Comparison of ENCODE assay signal across 1 cellular context in the genomic region with DNA sequence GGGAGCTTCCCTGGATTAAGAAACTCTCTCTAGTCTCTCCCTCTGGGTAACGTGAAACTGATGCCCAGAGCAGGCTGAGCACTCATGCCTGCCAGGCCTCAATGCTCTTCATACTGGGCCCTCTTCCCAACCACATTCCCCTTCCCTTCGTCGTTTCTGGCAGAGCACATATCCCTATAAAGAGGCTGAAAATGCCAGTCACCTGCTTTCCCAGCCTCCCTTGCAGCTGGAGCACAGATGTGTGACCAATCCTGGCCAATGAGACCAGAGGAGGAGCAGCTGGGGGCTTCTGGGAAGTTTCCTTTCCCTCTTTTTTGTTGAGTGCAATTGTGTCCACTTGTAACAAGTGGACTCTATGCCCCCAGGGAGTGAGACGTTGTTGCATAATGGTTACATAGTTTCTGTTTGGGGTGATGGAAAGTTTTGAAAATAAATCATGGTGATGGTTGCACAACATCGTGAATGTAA.
TF ChIP-seq lines count a peak whose summit lies in the region.

No MANE protein-coding gene starts in this region.

TF ChIP-seq in HCT116, 20 proteins besides CTCF, POLR2A, EP300 and RAD21 (continued from another document):
- no peak for TF ChIP-seq ATF3 (IDR thresholded peaks at IDR 0.05)
- TF ChIP-seq CBX3 (IDR thresholded peaks at IDR 0.05; ENCODE audit: low read depth) = no peak
- no peak for TF ChIP-seq SRF (IDR thresholded peaks at IDR 0.05; ENCODE audit: low read depth)
- TF ChIP-seq, protein P1, sequence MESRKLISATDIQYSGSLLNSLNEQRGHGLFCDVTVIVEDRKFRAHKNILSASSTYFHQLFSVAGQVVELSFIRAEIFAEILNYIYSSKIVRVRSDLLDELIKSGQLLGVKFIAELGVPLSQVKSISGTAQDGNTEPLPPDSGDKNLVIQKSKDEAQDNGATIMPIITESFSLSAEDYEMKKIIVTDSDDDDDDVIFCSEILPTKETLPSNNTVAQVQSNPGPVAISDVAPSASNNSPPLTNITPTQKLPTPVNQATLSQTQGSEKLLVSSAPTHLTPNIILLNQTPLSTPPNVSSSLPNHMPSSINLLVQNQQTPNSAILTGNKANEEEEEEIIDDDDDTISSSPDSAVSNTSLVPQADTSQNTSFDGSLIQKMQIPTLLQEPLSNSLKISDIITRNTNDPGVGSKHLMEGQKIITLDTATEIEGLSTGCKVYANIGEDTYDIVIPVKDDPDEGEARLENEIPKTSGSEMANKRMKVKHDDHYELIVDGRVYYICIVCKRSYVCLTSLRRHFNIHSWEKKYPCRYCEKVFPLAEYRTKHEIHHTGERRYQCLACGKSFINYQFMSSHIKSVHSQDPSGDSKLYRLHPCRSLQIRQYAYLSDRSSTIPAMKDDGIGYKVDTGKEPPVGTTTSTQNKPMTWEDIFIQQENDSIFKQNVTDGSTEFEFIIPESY (IDR thresholded peaks at IDR 0.05; ENCODE audit: extremely low read depth, insufficient replicate concordance, low read length) = no peak
- no peak for TF ChIP-seq EGR1 (IDR thresholded peaks at IDR 0.05; ENCODE audit: low read depth)
- no peak for TF ChIP-seq CEBPB (IDR thresholded peaks at IDR 0.05; ENCODE audit: low read depth)
- no peak for TF ChIP-seq EZH2 (IDR thresholded peaks at IDR 0.05)
- TF ChIP-seq ELF1 (IDR thresholded peaks at IDR 0.05; ENCODE audit: borderline replicate concordance, low read depth) = no peak
- TF ChIP-seq, protein P2, sequence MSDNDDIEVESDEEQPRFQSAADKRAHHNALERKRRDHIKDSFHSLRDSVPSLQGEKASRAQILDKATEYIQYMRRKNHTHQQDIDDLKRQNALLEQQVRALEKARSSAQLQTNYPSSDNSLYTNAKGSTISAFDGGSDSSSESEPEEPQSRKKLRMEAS (IDR thresholded peaks at IDR 0.05) = no peak
- TF ChIP-seq YY1 (IDR thresholded peaks at IDR 0.05; ENCODE audit: extremely low read depth, insufficient replicate concordance, low read depth, low read length) = no peak
